In genomic region chr17:42409467-42410351, GRCh38 we compare ENCODE assay signal across 9 cellular contexts. TPM values are rescaled to one million over a fixed set of nuclear protein-coding genes. Genes with fewer than 3 reads are reported as not detected.
DNase-seq lines count a peak whose midpoint lies in the region; ATAC-seq and TF ChIP-seq lines count a peak whose summit lies in the region.
"Had no signal": no experiment of that assay in that cellular context is flagged by ENCODE, and none has a peak within 500 bp of the region (broad histone marks: within the 10 kb centered on the region; RNA-seq: fewer than 3 reads in every experiment).

No MANE protein-coding gene starts in this region.

- WGBS in thyroid gland, 2 donors = 22 to 27% methylated on average over 7 to 8 of the region's 8 CpGs

- no peak for ATAC-seq in HG02678 (IDR thresholded peaks at IDR 0.05; ENCODE audit: unreplicated experiment)
- no peak for ATAC-seq in GM18520 (IDR thresholded peaks at IDR 0.05; ENCODE audit: unreplicated experiment)
- ATAC-seq: naive thymus-derived CD4-positive, alpha-beta T cell had no signal

- H3K27ac ChIP-seq in breast epithelium (peak overlapping the region; percentile 92 to 93), thyroid gland (peak overlapping the region; percentile 73 to 91 (median 90))

- intact Hi-C loops in breast epithelium (cut with DNase I; ENCODE audit: low total_unique reads) (loop anchor here (5.0 kb wide), 1 partner anchor 87 kb away; no protein-coding TSS in a partner anchor), thyroid gland (cut with DNase I) (loop anchor here (10.0 kb wide), 1 partner anchor 55 kb away; no protein-coding TSS in a partner anchor)

- no peaks in the 10 kb centered on the region for H3K9me3 ChIP-seq in breast epithelium
- no peaks in the 10 kb centered on the region for H3K9me3 ChIP-seq in thyroid gland
- no peaks in the 10 kb centered on the region for H3K9me3 ChIP-seq in BE2C

- H3K27me3 ChIP-seq in breast epithelium = no peaks in the 10 kb centered on the region
- no peaks in the 10 kb centered on the region for H3K27me3 ChIP-seq in thyroid gland
- no peaks in the 10 kb centered on the region; the same call in 1 of the 2 replicates for H3K27me3 ChIP-seq in BE2C

- TF ChIP-seq POLR2A in breast epithelium (IDR thresholded peaks at IDR 0.05) (peak; percentile 34), thyroid gland (IDR thresholded peaks at IDR 0.05) (peak in 1 of 2 donors; percentile 20)

- DNase-seq in M059J (ENCODE audit: low read depth) (peak; percentile 93), breast epithelium (ENCODE audit: low spot score in 2 of 2) (peak; percentile 72 to 96), kidney tubule cell (ENCODE audit: low spot score) (peak; percentile 74), thyroid gland (peak; percentile 78 to 79), OCI-M1 (lab: John Stamatoyannopoulos, UW) (no peak), BE2C (no peak)
- DNase-seq: naive thymus-derived CD4-positive, alpha-beta T cell had no signal

- no peaks in the 10 kb centered on the region for H3K36me3 ChIP-seq in breast epithelium
- peaks cover 2 to 5% of the 10 kb centered on the region in 2 donors for H3K36me3 ChIP-seq in thyroid gland
- no peaks in the 10 kb centered on the region for H3K36me3 ChIP-seq in BE2C

- TF ChIP-seq CTCF in breast epithelium (IDR thresholded peaks at IDR 0.05) (no peak), thyroid gland (IDR thresholded peaks at IDR 0.05) (no peak), BE2C (IDR thresholded peaks at IDR 0.05; ENCODE audit: low read depth, low read length) (no peak)

- peaks cover 9 to 32% of the 10 kb centered on the region in 2 donors for H3K4me1 ChIP-seq in breast epithelium
- peaks cover 50 to 80% of the 10 kb centered on the region in 2 donors for H3K4me1 ChIP-seq in thyroid gland
- H3K4me1 ChIP-seq in BE2C = no peaks in the 10 kb centered on the region; the same call in 1 of the 2 replicates

- H3K4me3 ChIP-seq in breast epithelium = peak overlapping the region in 2 of 3 donors; percentile 22 to 40
- H3K4me3 ChIP-seq in thyroid gland (replicated peaks in 1 of 3) = no peak overlapping the region
- H3K4me3 ChIP-seq in BE2C (ENCODE audit: low read depth, low read length) = no peak overlapping the region

RNA-seq across cellular contexts. Expression of gene CAVIN1, which starts 13.3 kb away (rescaled TPM):
- total RNA-seq in M059J (2014; rRNA removed; shearing (Covaris generic)) = 233 and 412 TPM in 2 replicates
- total RNA-seq in breast epithelium (100 to 1,000 TPM; 288 to 554 (median 306) TPM), thyroid gland (100 to 1,000 TPM; 173 to 199 (median 187) TPM)
- 0.34 TPM for polyA plus RNA-seq in BE2C (2012; ENCODE audit: insufficient read depth, insufficient read length, low read depth)

RNA-seq across cellular contexts. Expression of gene STAT3, which starts 21.5 kb away (rescaled TPM):
- total RNA-seq in M059J (2014; rRNA removed; shearing (Covaris generic)) = 69.3 and 112 TPM in 2 replicates
- total RNA-seq in breast epithelium = 100 to 1,000 TPM; 193 to 322 (median 238) TPM
- 100 to 1,000 TPM; 147 to 292 (median 206) TPM for total RNA-seq in thyroid gland
- 47.1 TPM for polyA plus RNA-seq in BE2C (2012; ENCODE audit: insufficient read depth, insufficient read length, low read depth)

RNA-seq across cellular contexts. Expression of gene ATP6V0A1, which starts 49.0 kb away (rescaled TPM):
- 21.5 and 29.6 TPM in 2 replicates for total RNA-seq in M059J (2014; rRNA removed; shearing (Covaris generic))
- 10 to 100 TPM; 53.1 to 74.5 (median 60.0) TPM for total RNA-seq in breast epithelium
- total RNA-seq in thyroid gland = 100 to 1,000 TPM in 2 of 4 donors, 10 to 100 TPM in 2; 75.5 to 195 (median 121) TPM
- polyA plus RNA-seq in BE2C (2012; ENCODE audit: insufficient read depth, insufficient read length, low read depth) = 151 TPM

Comparison
In these comparisons a context has a peak if more than half of its experiments do, and no peak if none do; other contexts are left out.
1. DNase-seq: peak in M059J (single experiment), breast epithelium (2 of 2), kidney tubule cell (single experiment) and thyroid gland (2 of 2); none in OCI-M1 (single experiment) and BE2C (single experiment).
2. H3K4me3 ChIP-seq: peak in breast epithelium (2 of 3); none in thyroid gland (0 of 3) and BE2C (single experiment).